ENCODE assay signal across 9 cellular contexts in the genomic region with DNA sequence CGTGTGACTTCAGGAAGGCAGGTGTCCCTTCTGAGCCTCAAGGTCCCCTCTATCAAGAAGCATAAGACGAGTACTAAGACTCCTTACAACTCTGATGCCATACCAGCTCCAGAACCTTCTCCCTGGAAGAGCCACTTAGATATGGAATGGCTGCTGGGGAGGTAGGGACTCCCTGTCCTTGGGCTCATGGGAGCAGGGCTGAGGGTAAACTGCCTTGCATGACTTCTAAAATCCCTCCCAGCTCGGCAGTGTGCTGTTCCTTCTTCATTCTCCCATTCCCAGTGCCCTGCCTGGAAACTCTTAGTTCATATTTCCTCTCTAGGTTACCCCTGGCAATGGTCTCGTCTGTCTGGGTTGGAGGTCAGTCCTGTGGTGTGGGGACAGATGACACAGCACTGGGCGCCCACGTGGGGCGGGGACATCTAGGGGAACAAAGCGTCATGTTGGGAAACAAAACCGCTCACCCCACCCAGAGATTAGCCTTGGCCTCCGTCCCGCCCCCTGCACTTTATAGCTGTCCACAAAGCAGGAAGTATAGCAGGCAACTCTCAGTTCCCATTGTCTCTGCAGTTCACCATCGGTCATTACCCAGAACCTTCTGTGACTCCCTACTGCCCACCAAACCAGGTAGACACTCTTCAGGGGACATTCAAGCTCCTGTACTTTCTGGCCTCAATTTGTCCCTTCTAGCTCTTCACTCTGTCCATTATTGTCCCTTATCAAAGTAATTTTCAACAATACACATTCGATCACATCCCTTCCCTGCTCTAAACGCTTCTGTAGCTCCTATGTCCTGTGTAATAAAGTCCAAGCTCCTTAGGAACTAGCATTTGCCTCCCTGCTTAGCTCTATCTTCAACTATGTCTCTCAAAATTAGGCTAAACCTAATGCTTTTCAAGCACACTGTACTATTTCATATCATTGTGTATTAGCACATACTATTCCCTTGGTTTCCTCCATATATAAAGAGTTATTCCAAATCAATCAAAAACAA.
DNase-seq lines count a peak whose midpoint lies in the region; ATAC-seq and TF ChIP-seq lines count a peak whose summit lies in the region.
"Had no signal": no experiment of that assay in that cellular context is flagged by ENCODE, and none has a peak within 500 bp of the region (broad histone marks: within the 10 kb centered on the region; RNA-seq: fewer than 3 reads in every experiment).

No MANE protein-coding gene starts in this region.

- TF ChIP-seq CTCF in ascending aorta (IDR thresholded peaks at IDR 0.05) (no peak), neural crest cell (conservative IDR thresholded peaks at IDR 0.05) (no peak)

- peak overlapping the region; percentile 17 for H3K4me3 Mint-ChIP-seq in neural crest cell

- peak; percentile 45 for ATAC-seq in GM19395 (IDR thresholded peaks at IDR 0.05; ENCODE audit: unreplicated experiment)
- peak; percentile 37 for ATAC-seq in HG03460 (IDR thresholded peaks at IDR 0.05; ENCODE audit: unreplicated experiment)

- DNase-seq in ascending aorta (ENCODE audit: low spot score in 2 of 2), result peak; percentile 73 to 87
- no peak for DNase-seq in neural crest cell (ENCODE audit: low read depth, low spot score)
- no peak for DNase-seq in AG08396 (ENCODE audit: low spot score)
- DNase-seq in SHP77 treated with DMSO at 0.1 percent for 48 hours (lab: John Stamatoyannopoulos, UW), result no peak
- DNase-seq in T-helper 1 cell, result no peak
- no peak for DNase-seq in stimulated activated CD4-positive, alpha-beta T cell treated with anti-CD3 and anti-CD28 coated beads, Interleukin-4, amount 100 ng/mL, for 24 hours

- H3K9me3 Mint-ChIP-seq in neural crest cell, result no peaks in the 10 kb centered on the region

- no peak overlapping the region for H3K27ac Mint-ChIP-seq in neural crest cell (ENCODE audit: unreplicated experiment)

- H3K27ac ChIP-seq in ascending aorta, result peak overlapping the region; percentile 32 to 49
- H3K27ac ChIP-seq: KMS-11 had no signal

- peaks cover 35% of the 10 kb centered on the region for H3K4me1 Mint-ChIP-seq in neural crest cell

- no peaks in the 10 kb centered on the region for H3K9me3 ChIP-seq in ascending aorta

- H3K36me3 ChIP-seq in ascending aorta, result peaks cover 0 to 2% of the 10 kb centered on the region in 2 donors

- no peaks in the 10 kb centered on the region for H3K27me3 ChIP-seq in ascending aorta

- H3K4me1 ChIP-seq in ascending aorta, result no peaks in the 10 kb centered on the region

- intact Hi-C loops in ascending aorta (cut with DNase I), result no loop called here

- peaks cover 13% of the 10 kb centered on the region for H3K27me3 Mint-ChIP-seq in neural crest cell (ENCODE audit: low read depth)

- no peak overlapping the region for H3K4me3 ChIP-seq in ascending aorta

- H3K36me3 Mint-ChIP-seq in neural crest cell (ENCODE audit: low read depth), result no peaks in the 10 kb centered on the region

Comparison
In these comparisons a context has a peak if more than half of its experiments do, and no peak if none do; other contexts are left out.
1. DNase-seq: peak in ascending aorta (2 of 2); none in neural crest cell (single experiment), AG08396 (single experiment), SHP77 treated with DMSO at 0.1 percent for 48 hours (single experiment), T-helper 1 cell (0 of 5) and stimulated activated CD4-positive, alpha-beta T cell treated with anti-CD3 and anti-CD28 coated beads, Interleukin-4, amount 100 ng/mL, for 24 hours (single experiment).